In genomic region chr21:33196956-33197374, GRCh38 we compare ENCODE assay signal across 8 cellular contexts. TPM values are rescaled to one million over a fixed set of nuclear protein-coding genes. Genes with fewer than 3 reads are reported as not detected.
DNase-seq lines count a peak whose midpoint lies in the region; ATAC-seq and TF ChIP-seq lines count a peak whose summit lies in the region.

No MANE protein-coding gene starts in this region.

- DNase-seq in NCI-H524 (lab: John Stamatoyannopoulos, UW) (peak; percentile 89 to 92), NCI-H524 treated with DMSO at 0.1 percent for 48 hours (lab: John Stamatoyannopoulos, UW) (no peak), NCI-H146 (lab: John Stamatoyannopoulos, UW) (peak; percentile 54), MCF 10A (ENCODE audit: unreplicated experiment) (peak; percentile 80), iPS-NIHi7 (ENCODE audit: extremely low spot score) (peak; percentile 85)
- DNase-seq in T-helper 2 cell treated with Interferon-gamma antibody and Interleukin-4, amounts not matched to agents 5 μg/mL and 100 μg/mL, for 36 hours (ENCODE audit: low spot score): peak; percentile 39
- peak; percentile 28 to 45 for DNase-seq in stimulated activated CD4-positive, alpha-beta T cell treated with anti-CD3 and anti-CD28 coated beads, Interleukin-12 subunit alpha, Interleukin-12 subunit beta, amount 100 ng/mL, for 24 hours (ENCODE audit: low read depth in 2 of 2)

- no peak overlapping the region for H3K4me3 Mint-ChIP-seq in T-helper 2 cell treated with Interferon-gamma antibody and Interleukin-4, amounts not matched to agents 5 μg/mL and 100 μg/mL, for 36 hours
- no peak overlapping the region for H3K4me3 Mint-ChIP-seq in MCF 10A (ENCODE audit: unreplicated experiment)

- CTCF ChIA-PET in MCF 10A (lab: Yijun Ruan, JAX): interaction anchor here (0.6 to 3.9 kb wide), 61 partner anchors 8 to 753 kb away, joined by 3 to 41 read pairs (median 4); partner anchors contain the start of gene IL10RB

- intact Hi-C loops in MCF 10A (cut with micrococcal nuclease): loop anchor here (1.0 to 5.0 kb wide), 5 partner anchors 65 to 410 kb away; no protein-coding TSS in a partner anchor

- no peak overlapping the region for H3K27ac Mint-ChIP-seq in T-helper 2 cell treated with Interferon-gamma antibody and Interleukin-4, amounts not matched to agents 5 μg/mL and 100 μg/mL, for 36 hours
- H3K27ac Mint-ChIP-seq in MCF 10A (ENCODE audit: low read depth, unreplicated experiment): no peak overlapping the region

- no peak for ATAC-seq in GM21423 (IDR thresholded peaks at IDR 0.05; ENCODE audit: unreplicated experiment)

- no peaks in the 10 kb centered on the region for H3K9me3 Mint-ChIP-seq in T-helper 2 cell treated with Interferon-gamma antibody and Interleukin-4, amounts not matched to agents 5 μg/mL and 100 μg/mL, for 36 hours
- H3K9me3 Mint-ChIP-seq in MCF 10A (ENCODE audit: unreplicated experiment): no peaks in the 10 kb centered on the region

- H3K36me3 Mint-ChIP-seq in T-helper 2 cell treated with Interferon-gamma antibody and Interleukin-4, amounts not matched to agents 5 μg/mL and 100 μg/mL, for 36 hours (ENCODE audit: low read depth): no peaks in the 10 kb centered on the region
- H3K36me3 Mint-ChIP-seq in MCF 10A (ENCODE audit: insufficient read depth, unreplicated experiment): no peaks in the 10 kb centered on the region

- POLR2A ChIA-PET in MCF 10A (lab: Yijun Ruan, JAX): interaction anchor here (0.6 to 1.3 kb wide), 8 partner anchors 73 to 415 kb away, joined by 3 to 4 read pairs (median 3); no protein-coding TSS in a partner anchor

- peaks cover 23% of the 10 kb centered on the region for H3K4me1 Mint-ChIP-seq in T-helper 2 cell treated with Interferon-gamma antibody and Interleukin-4, amounts not matched to agents 5 μg/mL and 100 μg/mL, for 36 hours (ENCODE audit: low read depth)
- peaks cover 1% of the 10 kb centered on the region for H3K4me1 Mint-ChIP-seq in MCF 10A (ENCODE audit: insufficient read depth, unreplicated experiment)

- peaks cover 6% of the 10 kb centered on the region for H3K27me3 Mint-ChIP-seq in T-helper 2 cell treated with Interferon-gamma antibody and Interleukin-4, amounts not matched to agents 5 μg/mL and 100 μg/mL, for 36 hours (ENCODE audit: low read depth)
- peaks cover 35% of the 10 kb centered on the region for H3K27me3 Mint-ChIP-seq in MCF 10A (ENCODE audit: insufficient read depth, unreplicated experiment)

- no TSS peak for BruUV-seq in MCF 10A (replicated peaks; lab: Mats Ljungman, UMichigan)

- TF ChIP-seq CTCF in MCF 10A (IDR thresholded peaks at IDR 0.05; ENCODE audit: unreplicated experiment): peak; percentile 51

RNA-seq across cellular contexts. Expression of gene IFNAR2, which starts 32.8 kb away (rescaled TPM):
- 7.3 and 8.8 TPM in 2 replicates for total RNA-seq in MCF 10A (2022)
